In the genomic region with DNA sequence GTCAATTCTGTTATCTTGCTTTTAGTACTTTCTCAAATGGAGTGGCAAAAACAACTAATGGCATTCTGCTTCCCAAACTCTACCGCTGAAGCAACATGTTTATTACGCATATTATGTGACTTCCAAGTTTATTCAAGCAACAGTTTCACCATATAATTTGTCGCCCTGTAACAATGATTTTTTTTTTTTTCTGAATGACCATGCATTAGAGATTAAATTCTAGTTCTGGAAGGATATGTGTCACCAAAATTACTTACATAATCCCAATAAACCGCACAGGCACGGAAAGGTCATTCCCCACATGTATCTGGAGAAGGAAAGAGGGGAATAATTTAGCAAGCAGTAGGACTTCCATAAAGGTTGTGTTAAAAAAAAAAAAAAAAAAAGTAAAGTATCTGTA, we compare ENCODE assay signal across 1 cellular context.
TF ChIP-seq lines count a peak whose summit lies in the region.

No MANE protein-coding gene starts in this region.

TF ChIP-seq in endothelial cell of umbilical vein, 7 proteins besides CTCF, POLR2A, EP300 and RAD21 (continued from another document):
- TF ChIP-seq, protein P1, sequence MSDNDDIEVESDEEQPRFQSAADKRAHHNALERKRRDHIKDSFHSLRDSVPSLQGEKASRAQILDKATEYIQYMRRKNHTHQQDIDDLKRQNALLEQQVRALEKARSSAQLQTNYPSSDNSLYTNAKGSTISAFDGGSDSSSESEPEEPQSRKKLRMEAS (IDR thresholded peaks at IDR 0.05; ENCODE audit: insufficient read depth, insufficient read length), result no peak
- no peak for TF ChIP-seq MYC (IDR thresholded peaks at IDR 0.05; ENCODE audit: low read depth, low read length)
- TF ChIP-seq JUN (IDR thresholded peaks at IDR 0.05; ENCODE audit: borderline replicate concordance, insufficient read depth, insufficient read length, low read depth), result no peak
